ENCODE assay signal across 12 cellular contexts in the genomic region with DNA sequence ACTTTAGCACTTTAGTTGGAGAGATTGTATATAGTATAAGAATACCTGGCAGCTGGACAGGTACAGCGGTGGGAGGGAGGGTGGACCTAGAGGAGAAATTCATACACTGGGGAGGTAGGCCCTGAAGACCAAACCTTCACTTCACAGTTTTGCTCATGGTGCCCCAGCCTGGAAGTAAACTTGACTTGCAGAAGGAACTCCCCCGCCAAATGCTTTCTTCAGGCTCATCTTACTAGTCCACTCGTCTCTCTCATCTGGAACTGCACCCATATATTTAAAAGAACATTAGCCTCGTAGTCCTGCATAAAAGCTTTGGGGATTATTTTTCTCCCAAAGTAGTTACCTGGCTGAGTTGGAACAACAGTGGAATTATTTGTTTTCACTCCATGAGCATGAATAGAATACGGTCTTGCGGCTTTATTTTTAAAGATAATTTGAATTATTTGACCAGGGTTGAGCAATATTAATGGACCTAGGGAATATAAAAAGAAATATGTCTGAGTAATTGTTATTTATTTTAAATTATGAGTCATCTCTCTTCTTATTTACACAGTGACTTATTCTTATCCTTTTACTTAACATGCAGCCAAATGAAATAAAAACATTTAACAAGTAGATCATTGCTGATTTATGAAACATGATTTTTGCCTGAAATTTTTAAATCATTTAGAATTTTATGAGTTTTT. TPM values are rescaled to one million over a fixed set of nuclear protein-coding genes. Genes with fewer than 3 reads are reported as not detected.
A peak's percentile ranks its signal among the peaks of the same experiment; 100 is the strongest.
DNase-seq lines count a peak whose midpoint lies in the region; ATAC-seq, FAIRE-seq and TF ChIP-seq lines count a peak whose summit lies in the region.
"Had no signal": no experiment of that assay in that cellular context is flagged by ENCODE, and none has a peak within 500 bp of the region (broad histone marks: within the 10 kb centered on the region; RNA-seq: fewer than 3 reads in every experiment).

No MANE protein-coding gene starts in this region.

- H3K27ac Mint-ChIP-seq in astrocyte (ENCODE audit: unreplicated experiment): no peak overlapping the region

- no peak overlapping the region for H2AFZ ChIP-seq in astrocyte (ENCODE audit: low read depth, low read length)

- H3K27ac ChIP-seq in astrocyte (ENCODE audit: low read depth, low read length): no peak overlapping the region
- H3K27ac ChIP-seq in aorta (ENCODE audit: low read depth in 1 of 2, low read length in 2 of 2): peak overlapping the region; percentile 28 to 67

- DNase-seq in SIG-M5 treated with dmso at 0.1 percent for 504 hours (lab: John Stamatoyannopoulos, UW; ENCODE audit: unreplicated experiment): peak; percentile 41
- DNase-seq in SIG-M5 (lab: John Stamatoyannopoulos, UW): no peak
- DNase-seq in astrocyte (ENCODE audit: low read depth): peak; percentile 33
- DNase-seq in aorta: no peak
- no peak for DNase-seq in anterior cingulate cortex (lab: John Stamatoyannopoulos, UW)
- DNase-seq in HuH-7 (ENCODE audit: low spot score): no peak
- DNase-seq: amniotic stem cell, T-helper 9 cell had no signal

- peaks cover 17% of the 10 kb centered on the region for H3K4me1 Mint-ChIP-seq in astrocyte (ENCODE audit: low read depth, unreplicated experiment)

- no peaks in the 10 kb centered on the region for H3K36me3 Mint-ChIP-seq in astrocyte (ENCODE audit: low read depth, unreplicated experiment)

- ATAC-seq in aorta (ENCODE audit: low FRiP score): peak; percentile 69
- no peak for ATAC-seq in GM18870 (IDR thresholded peaks at IDR 0.05; ENCODE audit: unreplicated experiment)

- H3K36me3 ChIP-seq in astrocyte (ENCODE audit: insufficient read depth, low read length) (no peaks in the 10 kb centered on the region), aorta (ENCODE audit: control insufficient read depth in 1 of 2, insufficient read depth in 2 of 2, low read length in 1 of 2) (no peaks in the 10 kb centered on the region)
- H3K36me3 ChIP-seq: HAP-1 had no signal

- H3K9me3 ChIP-seq in astrocyte (ENCODE audit: insufficient read depth, low read depth, low read length): no peaks in the 10 kb centered on the region
- no peaks in the 10 kb centered on the region for H3K9me3 ChIP-seq in aorta (ENCODE audit: control insufficient read depth, low read length)
- H3K9me3 ChIP-seq: HAP-1 had no signal

- H4K20me1 ChIP-seq in astrocyte (ENCODE audit: insufficient read depth, low read length): no peaks in the 10 kb centered on the region

- H3K4me3 Mint-ChIP-seq in astrocyte (ENCODE audit: unreplicated experiment): no peak overlapping the region

- no peak overlapping the region for H3K9ac ChIP-seq in astrocyte (ENCODE audit: low read length)

- FAIRE-seq in astrocyte (lab: Jason Lieb, UNC) (no peak), islet of Langerhans (lab: Jason Lieb, UNC) (peak; percentile 99)

- H3K4me2 ChIP-seq in astrocyte (ENCODE audit: low read length): peak overlapping the region; percentile 55

- H3K79me2 ChIP-seq in astrocyte (ENCODE audit: insufficient read depth, low read length): no peaks in the 10 kb centered on the region

- H3K27me3 ChIP-seq in astrocyte (ENCODE audit: insufficient read depth, low read length): no peaks in the 10 kb centered on the region
- H3K27me3 ChIP-seq in aorta (ENCODE audit: control insufficient read depth in 1 of 2, insufficient read depth in 2 of 2, low read length in 1 of 2): no peaks in the 10 kb centered on the region

- H3K4me3 ChIP-seq in astrocyte (ENCODE audit: insufficient read depth, low read depth, low read length) (no peak overlapping the region), aorta (ENCODE audit: low read length in 2 of 2) (no peak overlapping the region)
- H3K4me3 ChIP-seq: HAP-1 had no signal

- no peak for TF ChIP-seq CTCF in astrocyte (IDR thresholded peaks at IDR 0.05; ENCODE audit: insufficient read depth, low read depth, low read length)

- WGBS in aorta, 2 donors: 33 to 34% methylated on average over 6 of the region's 6 CpGs

- H3K4me1 ChIP-seq in astrocyte (ENCODE audit: insufficient read depth, low read length) (peaks cover 15% of the 10 kb centered on the region), aorta (ENCODE audit: control insufficient read depth in 1 of 2, insufficient read depth in 2 of 2, low read length in 2 of 2) (peaks cover 4 to 5% of the 10 kb centered on the region in 2 donors)

- intact Hi-C loops in aorta (cut with DNase I): loop anchor here in 1 of 2 donors (10.0 kb wide), 1 partner anchor 52 kb away; no protein-coding TSS in a partner anchor

- no peaks in the 10 kb centered on the region for H3K27me3 Mint-ChIP-seq in astrocyte (ENCODE audit: low read depth, unreplicated experiment)

- H3K9me3 Mint-ChIP-seq in astrocyte (ENCODE audit: unreplicated experiment): no peaks in the 10 kb centered on the region

RNA-seq across cellular contexts. Expression of gene CP, which starts 25.5 kb away (rescaled TPM):
- total RNA-seq in astrocyte (0.48 TPM in 1 of 2 replicates, not detected in the other), aorta (100 to 1,000 TPM in 1 of 2 donors, 10 to 100 TPM in 1; 36.2 to 225 TPM)
- 10 to 100 TPM; 23.7 to 24.0 TPM for polyA plus RNA-seq in aorta
- total RNA-seq: epithelial cell of proximal tubule had no signal

Comparison
In these comparisons a context has a peak if more than half of its experiments do, and no peak if none do; other contexts are left out.
1. DNase-seq: peak in SIG-M5 treated with dmso at 0.1 percent for 504 hours (single experiment) and astrocyte (single experiment); none in SIG-M5 (single experiment), aorta (0 of 2), anterior cingulate cortex (0 of 58) and HuH-7 (single experiment).
2. RNA of gene CP, which starts 25.5 kb away (total RNA-seq): 36.2 to 225 TPM in aorta; 0.48 TPM in astrocyte; every median in the first group is over 10 times any median in the second.